Comparison of ENCODE assay signal across 1 cellular context in the genomic region with DNA sequence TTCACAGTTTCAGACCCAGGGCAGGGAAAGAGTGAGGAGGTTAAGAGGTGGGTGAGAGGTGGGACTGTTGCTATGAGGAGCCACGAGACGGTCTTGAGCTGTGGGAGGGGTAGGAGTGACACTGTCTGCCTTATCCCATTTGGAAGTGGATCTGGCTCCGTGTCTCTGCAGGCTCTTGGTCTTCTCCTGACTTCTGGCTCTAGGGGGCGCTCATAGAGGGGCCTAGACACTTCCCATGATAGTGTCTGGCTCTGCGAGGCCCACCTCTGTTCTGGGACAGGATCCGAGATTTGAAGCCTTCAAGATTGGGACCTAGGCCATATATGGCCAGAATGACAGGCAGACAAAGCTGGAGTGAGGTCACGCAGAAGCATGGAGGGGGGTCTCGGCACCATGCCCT.
TF ChIP-seq lines count a peak whose summit lies in the region.

No MANE protein-coding gene starts in this region.

TF ChIP-seq in GM23338, 12 proteins besides CTCF, POLR2A, EP300 and RAD21 (continued from another document):
- TF ChIP-seq, protein P1, sequence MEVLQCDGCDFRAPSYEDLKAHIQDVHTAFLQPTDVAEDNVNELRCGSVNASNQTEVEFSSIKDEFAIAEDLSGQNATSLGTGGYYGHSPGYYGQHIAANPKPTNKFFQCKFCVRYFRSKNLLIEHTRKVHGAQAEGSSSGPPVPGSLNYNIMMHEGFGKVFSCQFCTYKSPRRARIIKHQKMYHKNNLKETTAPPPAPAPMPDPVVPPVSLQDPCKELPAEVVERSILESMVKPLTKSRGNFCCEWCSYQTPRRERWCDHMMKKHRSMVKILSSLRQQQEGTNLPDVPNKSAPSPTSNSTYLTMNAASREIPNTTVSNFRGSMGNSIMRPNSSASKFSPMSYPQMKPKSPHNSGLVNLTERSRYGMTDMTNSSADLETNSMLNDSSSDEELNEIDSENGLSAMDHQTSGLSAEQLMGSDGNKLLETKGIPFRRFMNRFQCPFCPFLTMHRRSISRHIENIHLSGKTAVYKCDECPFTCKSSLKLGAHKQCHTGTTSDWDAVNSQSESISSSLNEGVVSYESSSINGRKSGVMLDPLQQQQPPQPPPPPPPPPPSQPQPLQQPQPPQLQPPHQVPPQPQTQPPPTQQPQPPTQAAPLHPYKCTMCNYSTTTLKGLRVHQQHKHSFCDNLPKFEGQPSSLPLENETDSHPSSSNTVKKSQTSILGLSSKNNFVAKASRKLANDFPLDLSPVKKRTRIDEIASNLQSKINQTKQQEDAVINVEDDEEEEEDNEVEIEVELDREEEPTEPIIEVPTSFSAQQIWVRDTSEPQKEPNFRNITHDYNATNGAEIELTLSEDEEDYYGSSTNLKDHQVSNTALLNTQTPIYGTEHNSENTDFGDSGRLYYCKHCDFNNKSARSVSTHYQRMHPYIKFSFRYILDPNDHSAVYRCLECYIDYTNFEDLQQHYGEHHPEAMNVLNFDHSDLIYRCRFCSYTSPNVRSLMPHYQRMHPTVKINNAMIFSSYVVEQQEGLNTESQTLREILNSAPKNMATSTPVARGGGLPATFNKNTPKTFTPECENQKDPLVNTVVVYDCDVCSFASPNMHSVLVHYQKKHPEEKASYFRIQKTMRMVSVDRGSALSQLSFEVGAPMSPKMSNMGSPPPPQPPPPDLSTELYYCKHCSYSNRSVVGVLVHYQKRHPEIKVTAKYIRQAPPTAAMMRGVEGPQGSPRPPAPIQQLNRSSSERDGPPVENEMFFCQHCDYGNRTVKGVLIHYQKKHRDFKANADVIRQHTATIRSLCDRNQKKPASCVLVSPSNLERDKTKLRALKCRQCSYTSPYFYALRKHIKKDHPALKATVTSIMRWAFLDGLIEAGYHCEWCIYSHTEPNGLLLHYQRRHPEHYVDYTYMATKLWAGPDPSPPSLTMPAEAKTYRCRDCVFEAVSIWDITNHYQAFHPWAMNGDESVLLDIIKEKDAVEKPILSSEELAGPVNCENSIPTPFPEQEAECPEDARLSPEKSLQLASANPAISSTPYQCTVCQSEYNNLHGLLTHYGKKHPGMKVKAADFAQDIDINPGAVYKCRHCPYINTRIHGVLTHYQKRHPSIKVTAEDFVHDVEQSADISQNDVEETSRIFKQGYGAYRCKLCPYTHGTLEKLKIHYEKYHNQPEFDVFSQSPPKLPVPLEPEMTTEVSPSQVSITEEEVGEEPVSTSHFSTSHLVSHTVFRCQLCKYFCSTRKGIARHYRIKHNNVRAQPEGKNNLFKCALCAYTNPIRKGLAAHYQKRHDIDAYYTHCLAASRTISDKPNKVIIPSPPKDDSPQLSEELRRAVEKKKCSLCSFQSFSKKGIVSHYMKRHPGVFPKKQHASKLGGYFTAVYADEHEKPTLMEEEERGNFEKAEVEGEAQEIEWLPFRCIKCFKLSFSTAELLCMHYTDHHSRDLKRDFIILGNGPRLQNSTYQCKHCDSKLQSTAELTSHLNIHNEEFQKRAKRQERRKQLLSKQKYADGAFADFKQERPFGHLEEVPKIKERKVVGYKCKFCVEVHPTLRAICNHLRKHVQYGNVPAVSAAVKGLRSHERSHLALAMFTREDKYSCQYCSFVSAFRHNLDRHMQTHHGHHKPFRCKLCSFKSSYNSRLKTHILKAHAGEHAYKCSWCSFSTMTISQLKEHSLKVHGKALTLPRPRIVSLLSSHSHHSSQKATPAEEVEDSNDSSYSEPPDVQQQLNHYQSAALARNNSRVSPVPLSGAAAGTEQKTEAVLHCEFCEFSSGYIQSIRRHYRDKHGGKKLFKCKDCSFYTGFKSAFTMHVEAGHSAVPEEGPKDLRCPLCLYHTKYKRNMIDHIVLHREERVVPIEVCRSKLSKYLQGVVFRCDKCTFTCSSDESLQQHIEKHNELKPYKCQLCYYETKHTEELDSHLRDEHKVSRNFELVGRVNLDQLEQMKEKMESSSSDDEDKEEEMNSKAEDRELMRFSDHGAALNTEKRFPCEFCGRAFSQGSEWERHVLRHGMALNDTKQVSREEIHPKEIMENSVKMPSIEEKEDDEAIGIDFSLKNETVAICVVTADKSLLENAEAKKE (CRISPR knock-in tag; IDR thresholded peaks at IDR 0.05): 0 out of 2 replicates have a peak, but pooled peaks have one; percentile 19
- no peak for TF ChIP-seq EZH2phosphoT487 (IDR thresholded peaks at IDR 0.05; ENCODE audit: unreplicated experiment)
- no peak for TF ChIP-seq NANOG (IDR thresholded peaks at IDR 0.05; ENCODE audit: borderline replicate concordance)
